12 cellular contexts compared by ENCODE assay signal in the genomic region with DNA sequence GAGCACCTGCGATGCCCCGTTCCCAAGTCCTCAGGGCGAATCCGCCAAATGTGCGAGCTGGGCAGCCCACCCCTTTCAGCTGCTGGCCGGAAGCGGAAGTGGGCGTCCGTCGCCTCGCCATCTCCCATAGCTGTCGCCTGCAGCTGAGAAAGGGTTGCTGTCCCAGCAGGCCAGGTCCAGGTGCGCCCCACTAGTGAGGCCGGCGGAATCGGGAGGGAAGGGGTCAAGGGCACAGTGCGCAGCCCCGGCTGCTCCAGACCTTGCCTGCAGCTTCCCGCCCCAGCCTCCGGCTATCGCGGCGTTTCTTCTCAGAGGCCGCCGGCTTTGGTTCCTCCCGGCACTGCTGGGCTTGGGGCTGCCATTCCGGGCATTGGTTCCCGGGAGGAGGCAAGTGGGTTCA. TPM values are rescaled to one million over a fixed set of nuclear protein-coding genes. Genes with fewer than 3 reads are reported as not detected.
DNase-seq lines count a peak whose midpoint lies in the region; ATAC-seq and TF ChIP-seq lines count a peak whose summit lies in the region.
"Had no signal": no experiment of that assay in that cellular context is flagged by ENCODE, and none has a peak within 500 bp of the region (broad histone marks: within the 10 kb centered on the region; RNA-seq: fewer than 3 reads in every experiment).

Gene ZNF177, plus strand, starts transcription at position 109 of the 400 bp plus-strand sequence. CDS start 15,299 bp downstream, outside the sequence.

- in situ Hi-C loops in KBM-7 (cut with MboI; ENCODE audit: low pct_unique_long_range_greater_than_20kb, low sequenced_read_pairs) = no loop called here

- H3K27me3 ChIP-seq in BE2C (no peaks in the 10 kb centered on the region), PC-3 (ENCODE audit: low read length) (no peaks in the 10 kb centered on the region)

- H3K9me3 Mint-ChIP-seq in natural killer cell = peaks cover 15 to 17% of the 10 kb centered on the region in 2 donors

- peak within 1 kb of the TSS; percentile 74 for H3K4me3 ChIP-seq in BE2C (ENCODE audit: low read depth, low read length)
- H3K4me3 ChIP-seq in PC-3 (ENCODE audit: low read length) = no peak within 1 kb of the TSS
- H3K4me3 ChIP-seq: SK-N-MC had no signal

- no peak within 1 kb of the TSS for H3K4me2 ChIP-seq in PC-3 (ENCODE audit: low read length)

- H3K9me3 ChIP-seq in BE2C (no peaks in the 10 kb centered on the region), PC-3 (ENCODE audit: low read length) (peaks cover 43% of the 10 kb centered on the region)

- H3K79me2 ChIP-seq in PC-3 (ENCODE audit: low read length) = no peaks in the 10 kb centered on the region

- H3K9ac ChIP-seq in PC-3 (ENCODE audit: low read length) = no peak within 1 kb of the TSS

- TF ChIP-seq CTCF in BE2C (IDR thresholded peaks at IDR 0.05; ENCODE audit: low read depth, low read length) = no peak
- TF ChIP-seq CTCF in natural killer cell (IDR thresholded peaks at IDR 0.05) = no peak
- no peak for TF ChIP-seq CTCF in PC-3 (conservative IDR thresholded peaks at IDR 0.05; ENCODE audit: low read depth, low read length)

- H3K36me3 Mint-ChIP-seq in natural killer cell = peaks cover 38% of the 10 kb centered on the region

- no peaks in the 10 kb centered on the region for H3F3A ChIP-seq in PC-3 (ENCODE audit: low read length, unreplicated experiment)

- H3K27me3 Mint-ChIP-seq in natural killer cell (ENCODE audit: low read depth in 2 of 2) = peaks cover 5 to 15% of the 10 kb centered on the region in 2 donors

- H3K36me3 ChIP-seq in BE2C (no peaks in the 10 kb centered on the region), PC-3 (ENCODE audit: low read depth, low read length) (peaks cover 27% of the 10 kb centered on the region)

- no peaks in the 10 kb centered on the region for H4K20me1 ChIP-seq in PC-3 (ENCODE audit: low read length)

- H3K27ac ChIP-seq in caudate nucleus (ENCODE audit: low read depth, low read length) (no peak within 1 kb of the TSS), PC-3 (ENCODE audit: low read length) (no peak within 1 kb of the TSS)
- H3K27ac ChIP-seq: epithelial cell of prostate, SK-N-MC had no signal

- H3K4me1 Mint-ChIP-seq in natural killer cell = peaks cover 0 to 10% of the 10 kb centered on the region in 2 donors

- BruUV-seq in PC-3 (replicated peaks; lab: Mats Ljungman, UMichigan) = no TSS peak

- CTCF ChIA-PET in PC-3 (lab: Charles Lee) = no interaction called here

- POLR2A ChIA-PET in PC-3 (lab: Charles Lee; ENCODE audit: unreplicated experiment) = no interaction called here

- H2AFZ ChIP-seq in PC-3 (ENCODE audit: low read length) = no peak within 1 kb of the TSS

- no peak within 1 kb of the TSS for H3K27ac Mint-ChIP-seq in natural killer cell

- ATAC-seq in natural killer cell (peak; percentile 37 to 67 (median 55)), PC-3 (no peak)

- DNase-seq in BE2C (peak; percentile 73), NCI-H2171 (lab: John Stamatoyannopoulos, UW) (peak; percentile 55), caudate nucleus (lab: John Stamatoyannopoulos, UW) (peak in 32 of 61 donors; percentile 0 to 40 (median 10)), natural killer cell (no peak), CD1c-positive myeloid dendritic cell (ENCODE audit: extremely low spot score) (no peak), NCI-H524 (lab: John Stamatoyannopoulos, UW) (no peak), PC-3 (no peak), KBM-7 (no peak)
- DNase-seq: GF-D8, NCI-H1417 treated with DMSO at 0.1 percent for 48 hours had no signal

- no peaks in the 10 kb centered on the region for H3K4me1 ChIP-seq in BE2C
- H3K4me1 ChIP-seq in PC-3 (ENCODE audit: insufficient read depth, low read length) = no peaks in the 10 kb centered on the region

- no peaks in the 10 kb centered on the region for H3K9me2 ChIP-seq in PC-3 (replicated peaks; ENCODE audit: low read length)

- H3K4me3 Mint-ChIP-seq in natural killer cell = peak within 1 kb of the TSS; percentile 65

- intact Hi-C loops in natural killer cell (cut with micrococcal nuclease) (no loop called here), PC-3 (cut with micrococcal nuclease) (no loop called here)

RNA-seq across cellular contexts. Expression of gene ZNF177, which starts in this region (rescaled TPM):
- polyA plus RNA-seq in BE2C (2012; ENCODE audit: insufficient read depth, insufficient read length, low read depth) = 8.5 TPM
- total RNA-seq in natural killer cell (1 to 10 TPM in 2 of 3 donors, under 1 TPM in 1; 0.31 to 1.5 (median 1.2) TPM), PC-3 (2014; rRNA removed) (1.3 and 1.4 TPM in 2 replicates)

Comparison
In these comparisons a context has a peak if more than half of its experiments do, and no peak if none do; other contexts are left out.
1. DNase-seq: peak in BE2C (single experiment), NCI-H2171 (single experiment) and caudate nucleus (32 of 61); none in natural killer cell (single experiment), CD1c-positive myeloid dendritic cell (single experiment), NCI-H524 (0 of 2), PC-3 (single experiment) and KBM-7 (single experiment).